20 cellular contexts compared by ENCODE assay signal in genomic region chr1:193581338-193581737, GRCh38.
DNase-seq lines count a peak whose midpoint lies in the region; ATAC-seq and TF ChIP-seq lines count a peak whose summit lies in the region.
"Had no signal": no experiment of that assay in that cellular context is flagged by ENCODE, and none has a peak within 500 bp of the region (broad histone marks: within the 10 kb centered on the region; RNA-seq: fewer than 3 reads in every experiment).

No MANE protein-coding gene starts in this region.

- H3K4me1 ChIP-seq in heart right ventricle (no peaks in the 10 kb centered on the region), GM23338 (ENCODE audit: insufficient read depth) (no peaks in the 10 kb centered on the region)
- H3K4me1 ChIP-seq: BLaER1 treated with 17β-estradiol and CSF1 and Interleukin-3, amounts not matched to agents 10 nM and 100 nM had no signal

- H3K4me1 Mint-ChIP-seq in nephron progenitor cell: no peaks in the 10 kb centered on the region
- peaks cover 4% of the 10 kb centered on the region; the same call in 2 of the 3 replicates for H3K4me1 Mint-ChIP-seq in GM23338

- H4K20me1 ChIP-seq in GM23338 (replicated peaks; ENCODE audit: insufficient read depth): no peaks in the 10 kb centered on the region
- H4K20me1 ChIP-seq: BLaER1 treated with 17β-estradiol and CSF1 and Interleukin-3, amounts not matched to agents 10 nM and 100 nM had no signal

- DNase-seq in Ammon's horn (ENCODE audit: low spot score): peak; percentile 51
- DNase-seq in NCI-H1694 treated with DMSO at 0.1 percent for 48 hours (lab: John Stamatoyannopoulos, UW): peak; percentile 87
- peak; percentile 27 for DNase-seq in heart right ventricle
- DNase-seq in nephron progenitor cell: no peak
- DNase-seq in activated CD8-positive, alpha-beta memory T cell treated with anti-CD3 and anti-CD28 coated beads, Interleukin-2, amount 50 U/mL, for 4 hours: no peak
- no peak for DNase-seq in stimulated activated CD4-positive, alpha-beta T cell treated with anti-CD3 and anti-CD28 coated beads, Interleukin-4, amount 100 ng/mL, for 1 hour
- DNase-seq in GM23338 (ENCODE audit: low spot score): no peak
- DNase-seq: Calu3; CD8-positive, alpha-beta T cell; DMS79; H9; KBM-7; NCI-H1930; NCI-H345; NCI-H526 treated with DMSO at 0.1 percent for 48 hours; NK-92 treated with Interleukin-12 subunit alpha and Interleukin-12 subunit beta, amount 100 ng/mL, for 24 hours; SHP77 treated with DMSO at 0.1 percent for 48 hours; SK-N-SH had no signal

- no peaks in the 10 kb centered on the region for H3K9me3 ChIP-seq in heart right ventricle

- H3K4me3 ChIP-seq in heart right ventricle (no peak overlapping the region), GM23338 (no peak overlapping the region)
- H3K4me3 ChIP-seq: BLaER1 treated with 17β-estradiol and CSF1 and Interleukin-3, amounts not matched to agents 10 nM and 100 nM had no signal

- H3K79me2 ChIP-seq in GM23338 (replicated peaks; ENCODE audit: insufficient read depth): no peaks in the 10 kb centered on the region

- 48 to 68% methylated on average over 3 of the region's 3 CpGs for WGBS in heart right ventricle, 2 donors

- no peak overlapping the region for H3K4me2 ChIP-seq in GM23338
- H3K4me2 ChIP-seq: BLaER1 treated with 17β-estradiol and CSF1 and Interleukin-3, amounts not matched to agents 10 nM and 100 nM; SK-N-SH had no signal

- no peaks in the 10 kb centered on the region for H3K36me3 ChIP-seq in heart right ventricle
- H3K36me3 ChIP-seq in GM23338 (ENCODE audit: insufficient read depth): no peaks in the 10 kb centered on the region
- H3K36me3 ChIP-seq: BLaER1 treated with 17β-estradiol and CSF1 and Interleukin-3, amounts not matched to agents 10 nM and 100 nM had no signal

- TF ChIP-seq CTCF in heart right ventricle (IDR thresholded peaks at IDR 0.05): no peak
- TF ChIP-seq CTCF in nephron progenitor cell (IDR thresholded peaks at IDR 0.05): no peak
- TF ChIP-seq CTCF in GM23338 (conservative IDR thresholded peaks at IDR 0.05; ENCODE audit: low read depth in 2 of 2): no peak

- H3K9me2 ChIP-seq in GM23338 (ENCODE audit: insufficient read depth): no peaks in the 10 kb centered on the region
- H3K9me2 ChIP-seq: SK-N-SH had no signal

- H3K27me3 ChIP-seq in heart right ventricle: no peaks in the 10 kb centered on the region
- H3K27me3 ChIP-seq in GM23338 (ENCODE audit: insufficient read depth): no peaks in the 10 kb centered on the region
- H3K27me3 ChIP-seq: BLaER1 treated with 17β-estradiol and CSF1 and Interleukin-3, amounts not matched to agents 10 nM and 100 nM had no signal

- H3K27me3 Mint-ChIP-seq in nephron progenitor cell (ENCODE audit: low read depth, poor library complexity): no peaks in the 10 kb centered on the region
- H3K27me3 Mint-ChIP-seq in GM23338 (ENCODE audit: insufficient read depth, low read depth, poor library complexity): no peaks in the 10 kb centered on the region

- H3K27ac Mint-ChIP-seq in nephron progenitor cell (peak overlapping the region; percentile 37), GM23338 (no peak overlapping the region)
- H3K27ac Mint-ChIP-seq: CD8-positive, alpha-beta T cell; H9 had no signal

- no peaks in the 10 kb centered on the region for H3K9me3 Mint-ChIP-seq in nephron progenitor cell
- H3K9me3 Mint-ChIP-seq in GM23338: no peaks in the 10 kb centered on the region

- no peak overlapping the region for H2AFZ ChIP-seq in GM23338

- H3F3A ChIP-seq in GM23338 (replicated peaks; ENCODE audit: low read depth): no peaks in the 10 kb centered on the region

- ATAC-seq in heart right ventricle (peak; percentile 34 to 94 (median 78)), GM23338 (no peak)
- ATAC-seq: CD8-positive, alpha-beta T cell; HepG2 had no signal

- intact Hi-C loops in heart right ventricle (cut with DNase I): loop anchor here in 1 of 10 donors (10.0 kb wide), 1 partner anchor 177 kb away; no protein-coding TSS in a partner anchor

- H3K27ac ChIP-seq in heart right ventricle (no peak overlapping the region), GM23338 (ENCODE audit: low read depth) (no peak overlapping the region)
- H3K27ac ChIP-seq: BLaER1 treated with 17β-estradiol and CSF1 and Interleukin-3, amounts not matched to agents 10 nM and 100 nM had no signal

- H3K4me3 Mint-ChIP-seq in nephron progenitor cell: no peak overlapping the region
- no peak overlapping the region for H3K4me3 Mint-ChIP-seq in GM23338
- H3K4me3 Mint-ChIP-seq: CD8-positive, alpha-beta T cell; H9 had no signal

- H3K36me3 Mint-ChIP-seq in nephron progenitor cell (ENCODE audit: low read depth): no peaks in the 10 kb centered on the region
- no peaks in the 10 kb centered on the region for H3K36me3 Mint-ChIP-seq in GM23338 (ENCODE audit: low read depth)
- H3K36me3 Mint-ChIP-seq: CD8-positive, alpha-beta T cell had no signal

TF ChIP-seq in GM23338, 12 proteins besides CTCF, POLR2A, EP300 and RAD21 (continues in another document):
- TF ChIP-seq JUNB (IDR thresholded peaks at IDR 0.05; ENCODE audit: unreplicated experiment): no peak
- TF ChIP-seq, protein P1, sequence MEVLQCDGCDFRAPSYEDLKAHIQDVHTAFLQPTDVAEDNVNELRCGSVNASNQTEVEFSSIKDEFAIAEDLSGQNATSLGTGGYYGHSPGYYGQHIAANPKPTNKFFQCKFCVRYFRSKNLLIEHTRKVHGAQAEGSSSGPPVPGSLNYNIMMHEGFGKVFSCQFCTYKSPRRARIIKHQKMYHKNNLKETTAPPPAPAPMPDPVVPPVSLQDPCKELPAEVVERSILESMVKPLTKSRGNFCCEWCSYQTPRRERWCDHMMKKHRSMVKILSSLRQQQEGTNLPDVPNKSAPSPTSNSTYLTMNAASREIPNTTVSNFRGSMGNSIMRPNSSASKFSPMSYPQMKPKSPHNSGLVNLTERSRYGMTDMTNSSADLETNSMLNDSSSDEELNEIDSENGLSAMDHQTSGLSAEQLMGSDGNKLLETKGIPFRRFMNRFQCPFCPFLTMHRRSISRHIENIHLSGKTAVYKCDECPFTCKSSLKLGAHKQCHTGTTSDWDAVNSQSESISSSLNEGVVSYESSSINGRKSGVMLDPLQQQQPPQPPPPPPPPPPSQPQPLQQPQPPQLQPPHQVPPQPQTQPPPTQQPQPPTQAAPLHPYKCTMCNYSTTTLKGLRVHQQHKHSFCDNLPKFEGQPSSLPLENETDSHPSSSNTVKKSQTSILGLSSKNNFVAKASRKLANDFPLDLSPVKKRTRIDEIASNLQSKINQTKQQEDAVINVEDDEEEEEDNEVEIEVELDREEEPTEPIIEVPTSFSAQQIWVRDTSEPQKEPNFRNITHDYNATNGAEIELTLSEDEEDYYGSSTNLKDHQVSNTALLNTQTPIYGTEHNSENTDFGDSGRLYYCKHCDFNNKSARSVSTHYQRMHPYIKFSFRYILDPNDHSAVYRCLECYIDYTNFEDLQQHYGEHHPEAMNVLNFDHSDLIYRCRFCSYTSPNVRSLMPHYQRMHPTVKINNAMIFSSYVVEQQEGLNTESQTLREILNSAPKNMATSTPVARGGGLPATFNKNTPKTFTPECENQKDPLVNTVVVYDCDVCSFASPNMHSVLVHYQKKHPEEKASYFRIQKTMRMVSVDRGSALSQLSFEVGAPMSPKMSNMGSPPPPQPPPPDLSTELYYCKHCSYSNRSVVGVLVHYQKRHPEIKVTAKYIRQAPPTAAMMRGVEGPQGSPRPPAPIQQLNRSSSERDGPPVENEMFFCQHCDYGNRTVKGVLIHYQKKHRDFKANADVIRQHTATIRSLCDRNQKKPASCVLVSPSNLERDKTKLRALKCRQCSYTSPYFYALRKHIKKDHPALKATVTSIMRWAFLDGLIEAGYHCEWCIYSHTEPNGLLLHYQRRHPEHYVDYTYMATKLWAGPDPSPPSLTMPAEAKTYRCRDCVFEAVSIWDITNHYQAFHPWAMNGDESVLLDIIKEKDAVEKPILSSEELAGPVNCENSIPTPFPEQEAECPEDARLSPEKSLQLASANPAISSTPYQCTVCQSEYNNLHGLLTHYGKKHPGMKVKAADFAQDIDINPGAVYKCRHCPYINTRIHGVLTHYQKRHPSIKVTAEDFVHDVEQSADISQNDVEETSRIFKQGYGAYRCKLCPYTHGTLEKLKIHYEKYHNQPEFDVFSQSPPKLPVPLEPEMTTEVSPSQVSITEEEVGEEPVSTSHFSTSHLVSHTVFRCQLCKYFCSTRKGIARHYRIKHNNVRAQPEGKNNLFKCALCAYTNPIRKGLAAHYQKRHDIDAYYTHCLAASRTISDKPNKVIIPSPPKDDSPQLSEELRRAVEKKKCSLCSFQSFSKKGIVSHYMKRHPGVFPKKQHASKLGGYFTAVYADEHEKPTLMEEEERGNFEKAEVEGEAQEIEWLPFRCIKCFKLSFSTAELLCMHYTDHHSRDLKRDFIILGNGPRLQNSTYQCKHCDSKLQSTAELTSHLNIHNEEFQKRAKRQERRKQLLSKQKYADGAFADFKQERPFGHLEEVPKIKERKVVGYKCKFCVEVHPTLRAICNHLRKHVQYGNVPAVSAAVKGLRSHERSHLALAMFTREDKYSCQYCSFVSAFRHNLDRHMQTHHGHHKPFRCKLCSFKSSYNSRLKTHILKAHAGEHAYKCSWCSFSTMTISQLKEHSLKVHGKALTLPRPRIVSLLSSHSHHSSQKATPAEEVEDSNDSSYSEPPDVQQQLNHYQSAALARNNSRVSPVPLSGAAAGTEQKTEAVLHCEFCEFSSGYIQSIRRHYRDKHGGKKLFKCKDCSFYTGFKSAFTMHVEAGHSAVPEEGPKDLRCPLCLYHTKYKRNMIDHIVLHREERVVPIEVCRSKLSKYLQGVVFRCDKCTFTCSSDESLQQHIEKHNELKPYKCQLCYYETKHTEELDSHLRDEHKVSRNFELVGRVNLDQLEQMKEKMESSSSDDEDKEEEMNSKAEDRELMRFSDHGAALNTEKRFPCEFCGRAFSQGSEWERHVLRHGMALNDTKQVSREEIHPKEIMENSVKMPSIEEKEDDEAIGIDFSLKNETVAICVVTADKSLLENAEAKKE (CRISPR knock-in tag; IDR thresholded peaks at IDR 0.05): no peak
- no peak for TF ChIP-seq ZNF114 (CRISPR knock-in tag; IDR thresholded peaks at IDR 0.05)

Comparison
In these comparisons a context has a peak if more than half of its experiments do, and no peak if none do; other contexts are left out.
1. DNase-seq: peak in Ammon's horn (single experiment), NCI-H1694 treated with DMSO at 0.1 percent for 48 hours (single experiment) and heart right ventricle (2 of 2); none in nephron progenitor cell (single experiment), activated CD8-positive, alpha-beta memory T cell treated with anti-CD3 and anti-CD28 coated beads, Interleukin-2, amount 50 U/mL, for 4 hours (single experiment), stimulated activated CD4-positive, alpha-beta T cell treated with anti-CD3 and anti-CD28 coated beads, Interleukin-4, amount 100 ng/mL, for 1 hour (single experiment) and GM23338 (single experiment).